In genomic region chr1:46614604-46614984, GRCh38 we compare ENCODE assay signal across 1 cellular context.
TF ChIP-seq lines count a peak whose summit lies in the region.

No MANE protein-coding gene starts in this region.

TF ChIP-seq in GM12878, 131 proteins besides CTCF, POLR2A, EP300 and RAD21:
- TF ChIP-seq HDAC6 (IDR thresholded peaks at IDR 0.05; ENCODE audit: unreplicated experiment) (no peak), POLR2AphosphoS5 (IDR thresholded peaks at IDR 0.05; ENCODE audit: low read length) (no peak), WRNIP1 (IDR thresholded peaks at IDR 0.05; ENCODE audit: borderline replicate concordance, low read depth, low read length) (no peak), NR2F1 (conservative IDR thresholded peaks at IDR 0.05) (no peak), IRF5 (IDR thresholded peaks at IDR 0.05; ENCODE audit: borderline replicate concordance) (no peak), CHD2 (IDR thresholded peaks at IDR 0.05; ENCODE audit: borderline replicate concordance, low read depth, low read length) (no peak), HDGF (IDR thresholded peaks at IDR 0.05) (no peak), BCL3 (IDR thresholded peaks at IDR 0.05; ENCODE audit: borderline replicate concordance, insufficient read depth, low read depth, low read length, poor library complexity, severe bottlenecking) (no peak)
